Comparison of ENCODE assay signal across 8 cellular contexts in genomic region chr1:193185861-193186714, GRCh38. TPM values are rescaled to one million over a fixed set of nuclear protein-coding genes. Genes with fewer than 3 reads are reported as not detected.
DNase-seq lines count a peak whose midpoint lies in the region; ATAC-seq and TF ChIP-seq lines count a peak whose summit lies in the region.

Gene B3GALT2, minus strand, starts transcription at chr1:193186613. Its CDS starts 5,051 bp downstream, at chr1:193181562.

- peaks cover 9% of the 10 kb centered on the region for H3K36me3 Mint-ChIP-seq in activated CD4-positive, alpha-beta T cell treated with anti-CD3 and anti-CD28 coated beads, Interleukin-2, amount 10 ng/mL, durations not matched to agents 7 days and 5 days (ENCODE audit: low read depth)

- peak; percentile 57 for ATAC-seq in body of pancreas
- ATAC-seq in GM18858 (IDR thresholded peaks at IDR 0.05; ENCODE audit: unreplicated experiment): no peak
- no peak for ATAC-seq in GM21423 (IDR thresholded peaks at IDR 0.05; ENCODE audit: unreplicated experiment)

- TF ChIP-seq POLR2A in body of pancreas (IDR thresholded peaks at IDR 0.05): peak in 1 of 3 donors; percentile 14

- H3K27me3 ChIP-seq in body of pancreas: no peaks in the 10 kb centered on the region
- H3K27me3 ChIP-seq in smooth muscle cell (ENCODE audit: low read depth): no peaks in the 10 kb centered on the region

- H3K4me1 Mint-ChIP-seq in activated CD4-positive, alpha-beta T cell treated with anti-CD3 and anti-CD28 coated beads, Interleukin-2, amount 10 ng/mL, durations not matched to agents 7 days and 5 days: peaks cover 37% of the 10 kb centered on the region

- H3K4me1 ChIP-seq in body of pancreas (peaks cover 50% of the 10 kb centered on the region), smooth muscle cell (ENCODE audit: low read depth) (peaks cover 14% of the 10 kb centered on the region)

- H4K20me1 ChIP-seq in smooth muscle cell (ENCODE audit: low read depth): peaks cover 100% of the 10 kb centered on the region

- intact Hi-C loops in body of pancreas (cut with DNase I): no loop called here

- H3K9me3 Mint-ChIP-seq in activated CD4-positive, alpha-beta T cell treated with anti-CD3 and anti-CD28 coated beads, Interleukin-2, amount 10 ng/mL, durations not matched to agents 7 days and 5 days: peaks cover 3% of the 10 kb centered on the region

- POLR2A ChIA-PET in activated CD4-positive, alpha-beta T cell treated with anti-CD3 and anti-CD28 coated beads, Interleukin-2, amount 10 ng/mL, durations not matched to agents 7 days and 5 days (lab: Charles Lee): no interaction called here

- DNase-seq in activated CD4-positive, alpha-beta T cell treated with anti-CD3 and anti-CD28 coated beads, Interleukin-2, amount 10 ng/mL, durations not matched to agents 7 days and 5 days: peak; percentile 26
- DNase-seq in activated CD4-positive, alpha-beta T cell treated with anti-CD3 and anti-CD28 coated beads for 48 hours: no peak
- DNase-seq in NCI-H524 treated with DMSO at 0.1 percent for 48 hours (lab: John Stamatoyannopoulos, UW) (peak; percentile 82), body of pancreas (peak in 3 of 4 donors; percentile 39 to 48 (median 45)), iris pigment epithelial cell (ENCODE audit: low read depth) (peak; percentile 62), smooth muscle cell (lab: John Stamatoyannopoulos, UW; ENCODE audit: unreplicated experiment) (no peak)

- H3K4me2 ChIP-seq in smooth muscle cell: peak within 1 kb of the TSS; percentile 67

- H3K27ac ChIP-seq in body of pancreas (peak within 1 kb of the TSS in 2 of 4 donors; percentile 28 to 66), smooth muscle cell (ENCODE audit: low read depth) (peak within 1 kb of the TSS; percentile 37)

- no peak within 1 kb of the TSS for H2AFZ ChIP-seq in smooth muscle cell (ENCODE audit: low read depth)

- H3K9me3 ChIP-seq in body of pancreas (no peaks in the 10 kb centered on the region), smooth muscle cell (replicated peaks; ENCODE audit: low read depth) (no peaks in the 10 kb centered on the region)

- no peak within 1 kb of the TSS for H3K9ac ChIP-seq in smooth muscle cell (ENCODE audit: low read depth)

- H3F3A ChIP-seq in smooth muscle cell (ENCODE audit: low read depth): peaks cover 3% of the 10 kb centered on the region

- H3K27me3 Mint-ChIP-seq in activated CD4-positive, alpha-beta T cell treated with anti-CD3 and anti-CD28 coated beads, Interleukin-2, amount 10 ng/mL, durations not matched to agents 7 days and 5 days: no peaks in the 10 kb centered on the region

- peaks cover 61% of the 10 kb centered on the region for H3K79me2 ChIP-seq in smooth muscle cell (ENCODE audit: low read depth)

- H3K4me3 Mint-ChIP-seq in activated CD4-positive, alpha-beta T cell treated with anti-CD3 and anti-CD28 coated beads, Interleukin-2, amount 10 ng/mL, durations not matched to agents 7 days and 5 days: peak within 1 kb of the TSS; percentile 49

- no peaks in the 10 kb centered on the region for H3K36me3 ChIP-seq in body of pancreas (replicated peaks in 1 of 2; ENCODE audit: insufficient read depth in 1 of 2, low read depth in 2 of 2)
- H3K36me3 ChIP-seq in smooth muscle cell (ENCODE audit: low read depth): no peaks in the 10 kb centered on the region

- WGBS in body of pancreas, 2 donors: 26 to 27% methylated on average over 13 of the region's 13 CpGs
- WGBS in smooth muscle cell (ENCODE audit: low lambda C conversion rate): 59% methylated on average over 13 of the region's 13 CpGs

- no peak for TF ChIP-seq CTCF in body of pancreas (IDR thresholded peaks at IDR 0.05)
- no peak for TF ChIP-seq CTCF in smooth muscle cell (IDR thresholded peaks at IDR 0.05; ENCODE audit: borderline replicate concordance, insufficient read depth, poor library complexity, severe bottlenecking)

- H3K4me3 ChIP-seq in body of pancreas (no peak within 1 kb of the TSS), smooth muscle cell (peak within 1 kb of the TSS; percentile 26)

- peak within 1 kb of the TSS; percentile 68 for H3K27ac Mint-ChIP-seq in activated CD4-positive, alpha-beta T cell treated with anti-CD3 and anti-CD28 coated beads, Interleukin-2, amount 10 ng/mL, durations not matched to agents 7 days and 5 days

- CTCF ChIA-PET in activated CD4-positive, alpha-beta T cell treated with anti-CD3 and anti-CD28 coated beads, Interleukin-2, amount 10 ng/mL, durations not matched to agents 7 days and 5 days (lab: Charles Lee): interaction anchor here (1.1 kb wide), 1 partner anchor 23 kb away, joined by 6 read pairs; no protein-coding TSS in a partner anchor

RNA-seq across cellular contexts. Expression of gene B3GALT2, which starts in this region (rescaled TPM):
- 1 to 10 TPM; 1.3 TPM for total RNA-seq in activated CD4-positive, alpha-beta T cell treated with anti-CD3 and anti-CD28 coated beads, Interleukin-2, amount 10 ng/mL, durations not matched to agents 7 days and 5 days
- total RNA-seq in body of pancreas: under 1 TPM; 0.33 to 0.52 TPM
- total RNA-seq in smooth muscle cell: not detected in 2 replicates
- not detected in 2 replicates for polyA plus RNA-seq in smooth muscle cell

Comparison
In these comparisons a context has a peak if more than half of its experiments do, and no peak if none do; other contexts are left out.
1. DNase-seq: peak in activated CD4-positive, alpha-beta T cell treated with anti-CD3 and anti-CD28 coated beads, Interleukin-2, amount 10 ng/mL, durations not matched to agents 7 days and 5 days (single experiment), NCI-H524 treated with DMSO at 0.1 percent for 48 hours (single experiment) and iris pigment epithelial cell (single experiment); none in activated CD4-positive, alpha-beta T cell treated with anti-CD3 and anti-CD28 coated beads for 48 hours (single experiment) and smooth muscle cell (single experiment).
2. Peak in DNase-seq and ATAC-seq in body of pancreas; RNA of the gene not detected or under 1 TPM.